34 cellular contexts compared by ENCODE assay signal in the genomic region with DNA sequence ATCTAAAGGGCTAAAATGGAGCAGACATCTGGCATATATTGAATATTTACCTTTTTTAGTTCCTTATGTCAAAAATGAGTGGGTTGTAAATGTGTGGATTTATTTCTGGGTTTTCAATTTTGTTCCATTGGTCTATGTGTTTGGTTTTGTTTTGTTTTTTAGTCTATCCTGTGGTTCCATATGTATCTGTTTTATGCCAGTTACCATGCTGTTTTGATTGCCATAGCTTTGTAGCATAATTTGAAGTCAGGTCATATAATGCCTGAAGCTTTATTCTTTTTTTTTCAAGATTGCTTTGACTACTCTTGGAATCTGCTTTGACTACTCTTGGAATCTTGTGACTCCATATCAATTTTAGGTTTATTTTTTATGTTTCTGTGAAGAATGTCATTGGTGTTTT.
"Had no signal": no experiment of that assay in that cellular context is flagged by ENCODE, and none has a peak within 500 bp of the region (broad histone marks: within the 10 kb centered on the region; RNA-seq: fewer than 3 reads in every experiment).

No MANE protein-coding gene starts in this region.

- H3K36me3 ChIP-seq: MG63 had no signal

- DNase-seq: Karpas-422, Kasumi-1, MG63, MM.1S, MV-4-11, NCI-H1048, NCI-H1092, NCI-H1092 treated with DMSO at 0.1 percent for 48 hours, NCI-H1105, NCI-H1105 treated with DMSO at 0.1 percent for 48 hours, NCI-H1417 treated with DMSO at 0.1 percent for 48 hours, NCI-H1436, NCI-H1436 treated with DMSO at 0.1 percent for 48 hours, NCI-H146, NCI-H1694, NCI-H1694 treated with DMSO at 0.1 percent for 48 hours, NCI-H187, NCI-H187 treated with DMSO at 0.1 percent for 48 hours, NCI-H1930, NCI-H2029, NCI-H2029 treated with DMSO at 0.1 percent for 48 hours, NCI-H2081, NCI-H2081 treated with DMSO at 0.1 percent for 48 hours, NCI-H2107, NCI-H2171, NCI-H2171 treated with DMSO at 0.1 percent for 48 hours, NCI-H2227 treated with DMSO at 0.1 percent for 48 hours, NCI-H226, NCI-H345, NCI-H446, NCI-H446 treated with DMSO at 0.1 percent for 48 hours, NCI-H510A, NCI-H510A treated with DMSO at 0.1 percent for 48 hours, NCI-H524 had no signal

- H3K27me3 ChIP-seq: MG63 had no signal

- H3K4me3 ChIP-seq: MG63 had no signal
